In the genomic region with DNA sequence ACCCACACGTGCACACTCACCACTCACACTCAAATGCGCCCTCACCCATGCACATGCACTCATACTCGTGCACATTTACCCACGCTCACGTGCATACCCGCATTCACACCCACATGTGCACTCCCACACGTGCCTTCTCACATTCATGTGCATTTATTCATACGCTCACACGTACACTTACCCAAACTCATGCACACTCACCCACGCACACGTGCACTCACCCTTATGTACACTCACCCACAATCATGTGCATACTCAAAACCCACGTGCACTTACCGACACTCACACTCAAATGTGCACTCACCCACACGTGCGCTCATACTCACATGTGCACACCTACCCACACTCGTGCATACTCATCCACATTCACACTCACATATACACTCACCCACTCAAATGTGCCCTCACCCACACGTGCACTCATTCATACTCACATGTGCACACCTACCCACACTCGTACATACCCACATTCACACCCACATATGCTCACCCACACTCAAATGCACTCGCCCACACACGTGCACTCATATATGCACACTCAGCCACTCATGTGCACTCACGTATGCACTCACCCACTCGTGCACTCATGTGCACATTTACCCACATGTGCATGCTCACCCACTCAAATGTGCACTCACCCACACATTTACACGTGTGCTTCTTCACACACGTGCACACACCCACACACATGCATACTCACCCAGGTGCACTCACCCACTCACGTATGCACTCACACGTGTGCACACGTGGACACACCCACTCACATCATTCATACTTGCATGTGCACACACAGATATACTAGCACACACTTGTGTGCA, we compare ENCODE assay signal across 16 cellular contexts.
DNase-seq lines count a peak whose midpoint lies in the region; FAIRE-seq and TF ChIP-seq lines count a peak whose summit lies in the region.
"Had no signal": no experiment of that assay in that cellular context is flagged by ENCODE, and none has a peak within 500 bp of the region (broad histone marks: within the 10 kb centered on the region; RNA-seq: fewer than 3 reads in every experiment).

No MANE protein-coding gene starts in this region.

- no peak for TF ChIP-seq POLR2A in GM12891 (IDR thresholded peaks at IDR 0.05; ENCODE audit: low read depth, low read length)

- H3K4me2 ChIP-seq in neuronal stem cell (ENCODE audit: insufficient read depth, low read length, poor library complexity, severe bottlenecking), result no peak overlapping the region
- H3K4me2 ChIP-seq: GM23338 had no signal

- H4K8ac ChIP-seq in neuronal stem cell (ENCODE audit: low read depth, low read length), result peak overlapping the region; percentile 3

- H3K79me1 ChIP-seq in neuronal stem cell (ENCODE audit: low read depth, low read length), result no peaks in the 10 kb centered on the region

- H3K4ac ChIP-seq in neuronal stem cell (ENCODE audit: low read length), result no peak overlapping the region

- H3K4me1 ChIP-seq in HEK293 (ENCODE audit: control insufficient read depth, insufficient read depth, low read length) (no peaks in the 10 kb centered on the region), neuronal stem cell (ENCODE audit: control insufficient read depth in 2 of 2, insufficient read depth in 1 of 2, low read depth in 1 of 2, low read length in 2 of 2) (peaks cover 13% of the 10 kb centered on the region in 2 donors)

- POLR2A ChIA-PET in HEK293 (lab: Yijun Ruan, JAX), result no interaction called here

- no peaks in the 10 kb centered on the region; a peak in 1 of 3 replicates for H3K36me3 ChIP-seq in HEK293 (ENCODE audit: control insufficient read depth in 2 of 2, insufficient read depth in 1 of 2, low read length in 2 of 2)
- peaks cover 28% of the 10 kb centered on the region for H3K36me3 ChIP-seq in bronchial epithelial cell (ENCODE audit: control insufficient read depth, insufficient read depth, low read length)
- no peaks in the 10 kb centered on the region for H3K36me3 ChIP-seq in neuronal stem cell (replicated peaks in 1 of 2; ENCODE audit: control insufficient read depth in 2 of 2, insufficient read depth in 2 of 2, low read length in 2 of 2)
- H3K36me3 ChIP-seq: BLaER1 treated with 17β-estradiol and CSF1 and Interleukin-3, amounts not matched to agents 10 nM and 100 nM had no signal

- no peak overlapping the region for H3K18ac ChIP-seq in neuronal stem cell (ENCODE audit: low read length)

- H3K9me3 ChIP-seq in HEK293 (ENCODE audit: control insufficient read depth, insufficient read depth, low read depth, low read length) (no peaks in the 10 kb centered on the region), neuronal stem cell (replicated peaks in 1 of 2; ENCODE audit: control insufficient read depth in 2 of 2, insufficient read depth in 1 of 2, low read depth in 1 of 2, low read length in 2 of 2) (peaks cover 4 to 10% of the 10 kb centered on the region in 2 donors)
- H3K9me3 ChIP-seq: BLaER1 treated with 17β-estradiol and CSF1 and Interleukin-3, amounts not matched to agents 10 nM and 100 nM had no signal

- H2BK12ac ChIP-seq in neuronal stem cell (ENCODE audit: low read length), result no peak overlapping the region

- no peak overlapping the region for H3K9ac ChIP-seq in neuronal stem cell (ENCODE audit: low read depth, low read length, poor library complexity)
- H3K9ac ChIP-seq: BLaER1 treated with 17β-estradiol and CSF1 and Interleukin-3, amounts not matched to agents 10 nM and 100 nM had no signal

- no peak overlapping the region for H2BK5ac ChIP-seq in neuronal stem cell (ENCODE audit: low read length)

- FAIRE-seq in GM12891 (lab: Jason Lieb, UNC), result peak; percentile 85
- FAIRE-seq in bronchial epithelial cell (lab: Jason Lieb, UNC), result peak; percentile 97

- 100% methylated on average over 1 to 6 of the region's 27 CpGs for WGBS in neuronal stem cell (ENCODE audit: extremely low coverage in 2 of 2, insufficient read length in 2 of 2, insufficient replicate concordance in 1 of 2), 2 donors

- TF ChIP-seq CTCF in HEK293 (tag by site-specific recombination; IDR thresholded peaks at IDR 0.05) (no peak), bronchial epithelial cell (IDR thresholded peaks at IDR 0.05; ENCODE audit: insufficient read depth, low read length, severe bottlenecking) (no peak)

- H2BK120ac ChIP-seq in neuronal stem cell (ENCODE audit: low read depth, low read length), result no peak overlapping the region

- no peaks in the 10 kb centered on the region for H3K27me3 ChIP-seq in bronchial epithelial cell (ENCODE audit: control insufficient read depth, insufficient read depth, low read length)
- H3K27me3 ChIP-seq in neuronal stem cell (ENCODE audit: control insufficient read depth in 3 of 3, insufficient read depth in 3 of 3, low read depth in 1 of 3, low read length in 3 of 3), result no peaks in the 10 kb centered on the region
- H3K27me3 ChIP-seq: BLaER1 treated with 17β-estradiol and CSF1 and Interleukin-3, amounts not matched to agents 10 nM and 100 nM had no signal

- H4K91ac ChIP-seq in neuronal stem cell (ENCODE audit: low read depth, low read length, poor library complexity), result no peak overlapping the region

- H3K14ac ChIP-seq in neuronal stem cell (ENCODE audit: low read length), result peak overlapping the region; percentile 72

- no peak overlapping the region for H2AFZ ChIP-seq in neuronal stem cell (ENCODE audit: low read length)
- H2AFZ ChIP-seq: GM23338 had no signal

- H2AK5ac ChIP-seq in neuronal stem cell (ENCODE audit: low read depth, low read length), result no peak overlapping the region

- H2BK15ac ChIP-seq in neuronal stem cell (ENCODE audit: low read length), result no peak overlapping the region

- no peak overlapping the region for H3K4me3 ChIP-seq in HEK293 (ENCODE audit: low read depth, low read length)
- H3K4me3 ChIP-seq in bronchial epithelial cell (ENCODE audit: low read depth, low read length), result no peak overlapping the region
- peak overlapping the region in 1 of 2 donors; percentile 41 for H3K4me3 ChIP-seq in neuronal stem cell (ENCODE audit: low read length in 2 of 2)
- H3K4me3 ChIP-seq: BLaER1 treated with 17β-estradiol and CSF1 and Interleukin-3, amounts not matched to agents 10 nM and 100 nM; GM23338 had no signal

- DNase-seq in GM12891 (ENCODE audit: insufficient read length, low spot score) (no peak), bronchial epithelial cell (ENCODE audit: low read depth) (no peak), neuronal stem cell (ENCODE audit: low spot score) (no peak), NCI-H2196 treated with DMSO at 0.1 percent for 48 hours (lab: John Stamatoyannopoulos, UW; ENCODE audit: unreplicated experiment) (no peak)
- DNase-seq in stimulated activated naive CD4-positive, alpha-beta T cell treated with Interleukin-2 at 50 U/mL for 16 hours (lab: John Stamatoyannopoulos, UW), result no peak
- DNase-seq in activated naive CD4-positive, alpha-beta T cell treated with anti-CD3 and anti-CD28 coated beads, Interleukin-2, amount 50 U/mL, for 16 hours, result no peak
- DNase-seq: Calu3; CD8-positive, alpha-beta T cell; DMS79 treated with DMSO at 0.1 percent for 48 hours; GF-D8; H7; IMR-90; KBM-7 had no signal

- H3K27ac ChIP-seq in HEK293 (ENCODE audit: extremely low read depth, low read depth, low read length), result no peak overlapping the region
- H3K27ac ChIP-seq in neuronal stem cell (replicated peaks; ENCODE audit: low read length), result no peak overlapping the region
- H3K27ac ChIP-seq: BLaER1 treated with 17β-estradiol and CSF1 and Interleukin-3, amounts not matched to agents 10 nM and 100 nM had no signal

- CTCF ChIA-PET in HEK293 (lab: Yijun Ruan, JAX), result no interaction called here

- peak overlapping the region; percentile 22 for H3K23ac ChIP-seq in neuronal stem cell (ENCODE audit: low read depth, low read length, poor library complexity)

TF ChIP-seq in GM12891, 5 proteins besides CTCF, POLR2A, EP300 and RAD21:
- TF ChIP-seq PAX5 (IDR thresholded peaks at IDR 0.05; ENCODE audit: insufficient read depth, low read length, severe bottlenecking), result no peak
- no peak for TF ChIP-seq POU2F2 (IDR thresholded peaks at IDR 0.05; ENCODE audit: low read depth, low read length)
- no peak for TF ChIP-seq POLR2AphosphoS5 (IDR thresholded peaks at IDR 0.05; ENCODE audit: low read depth, low read length)
- no peak for TF ChIP-seq SPI1 (IDR thresholded peaks at IDR 0.05; ENCODE audit: low read depth, low read length)
- no peak for TF ChIP-seq TAF1 (IDR thresholded peaks at IDR 0.05; ENCODE audit: low read depth, low read length)
TF ChIP-seq in GM12891: peak in this region for 0.

TF ChIP-seq in HEK293, 187 proteins besides CTCF, POLR2A, EP300 and RAD21 (continues in another document):
- TF ChIP-seq ZNF239 (tag by site-specific recombination; IDR thresholded peaks at IDR 0.05) (no peak), ZIC2 (tag by site-specific recombination; IDR thresholded peaks at IDR 0.05) (no peak), REPIN1 (tag by site-specific recombination; IDR thresholded peaks at IDR 0.05; ENCODE audit: low read depth) (no peak), EGR2 (tag by site-specific recombination; IDR thresholded peaks at IDR 0.05; ENCODE audit: low read depth) (peak; percentile 99), ZNF211 (tag by site-specific recombination; IDR thresholded peaks at IDR 0.05; ENCODE audit: low read depth) (no peak), ZNF138 (tag by site-specific recombination; IDR thresholded peaks at IDR 0.05; ENCODE audit: borderline replicate concordance) (no peak)
- TF ChIP-seq, protein P1, sequence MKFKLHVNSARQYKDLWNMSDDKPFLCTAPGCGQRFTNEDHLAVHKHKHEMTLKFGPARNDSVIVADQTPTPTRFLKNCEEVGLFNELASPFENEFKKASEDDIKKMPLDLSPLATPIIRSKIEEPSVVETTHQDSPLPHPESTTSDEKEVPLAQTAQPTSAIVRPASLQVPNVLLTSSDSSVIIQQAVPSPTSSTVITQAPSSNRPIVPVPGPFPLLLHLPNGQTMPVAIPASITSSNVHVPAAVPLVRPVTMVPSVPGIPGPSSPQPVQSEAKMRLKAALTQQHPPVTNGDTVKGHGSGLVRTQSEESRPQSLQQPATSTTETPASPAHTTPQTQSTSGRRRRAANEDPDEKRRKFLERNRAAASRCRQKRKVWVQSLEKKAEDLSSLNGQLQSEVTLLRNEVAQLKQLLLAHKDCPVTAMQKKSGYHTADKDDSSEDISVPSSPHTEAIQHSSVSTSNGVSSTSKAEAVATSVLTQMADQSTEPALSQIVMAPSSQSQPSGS (tag by site-specific recombination; IDR thresholded peaks at IDR 0.05; ENCODE audit: low read depth), result no peak
- TF ChIP-seq, protein P2, sequence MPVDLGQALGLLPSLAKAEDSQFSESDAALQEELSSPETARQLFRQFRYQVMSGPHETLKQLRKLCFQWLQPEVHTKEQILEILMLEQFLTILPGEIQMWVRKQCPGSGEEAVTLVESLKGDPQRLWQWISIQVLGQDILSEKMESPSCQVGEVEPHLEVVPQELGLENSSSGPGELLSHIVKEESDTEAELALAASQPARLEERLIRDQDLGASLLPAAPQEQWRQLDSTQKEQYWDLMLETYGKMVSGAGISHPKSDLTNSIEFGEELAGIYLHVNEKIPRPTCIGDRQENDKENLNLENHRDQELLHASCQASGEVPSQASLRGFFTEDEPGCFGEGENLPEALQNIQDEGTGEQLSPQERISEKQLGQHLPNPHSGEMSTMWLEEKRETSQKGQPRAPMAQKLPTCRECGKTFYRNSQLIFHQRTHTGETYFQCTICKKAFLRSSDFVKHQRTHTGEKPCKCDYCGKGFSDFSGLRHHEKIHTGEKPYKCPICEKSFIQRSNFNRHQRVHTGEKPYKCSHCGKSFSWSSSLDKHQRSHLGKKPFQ (tag by site-specific recombination; IDR thresholded peaks at IDR 0.05), result peak; percentile 76; the same call in 1 of the 2 replicates
